Comparison of ENCODE assay signal across 16 cellular contexts in genomic region chr10:35854661-35855060, GRCh38.
"Had no signal": no experiment of that assay in that cellular context is flagged by ENCODE, and none has a peak within 500 bp of the region (broad histone marks: within the 10 kb centered on the region; RNA-seq: fewer than 3 reads in every experiment).

No MANE protein-coding gene starts in this region.

- H3K27ac ChIP-seq: coronary artery, hepatocyte, uterus had no signal

- H3K9me3 ChIP-seq: uterus had no signal

- ATAC-seq: left ventricle myocardium superior; natural killer cell; stimulated activated naive B cell treated with anti-CD40 and anti-IgM and Interleukin-4, amounts not matched to agents 10 μg/mL and 1 μg/mL and 100 μg/mL, for 72 hours had no signal

- H2AFZ ChIP-seq: hepatocyte had no signal

- H3K4me1 ChIP-seq: uterus had no signal

- H3K27me3 ChIP-seq: hepatocyte, uterus had no signal

- H3K4me3 ChIP-seq: coronary artery, hepatocyte, uterus had no signal

- H3K4me2 ChIP-seq: hepatocyte had no signal

- H3K36me3 ChIP-seq: uterus had no signal

- DNase-seq: activated CD4-positive, alpha-beta T cell treated with anti-CD3 and anti-CD28 coated beads for 4 hours; activated CD4-positive, alpha-beta T cell treated with anti-CD3 and anti-CD28 coated beads, Interleukin-2, amount 50 U/mL, for 48 hours; activated CD4-positive, CD25-positive, alpha-beta regulatory T cell; activated naive CD4-positive, alpha-beta T cell treated with Interleukin-2 at 50 U/mL for 16 hours; activated naive CD8-positive, alpha-beta T cell treated with anti-CD3 and anti-CD28 coated beads for 36 hours; activated T-cell treated with anti-CD3 and anti-CD28 coated beads, Interleukin-2, amount 50 U/mL, for 48 hours; amygdala; glutamatergic neuron; left ventricle myocardium superior; natural killer cell; stimulated activated CD4-positive, alpha-beta T cell treated with anti-CD3 and anti-CD28 coated beads, Interleukin-2, amount 100 ng/mL, for 48 hours; stimulated activated CD8-positive, alpha-beta memory T cell treated with anti-CD3 and anti-CD28 coated beads, Interleukin-4, amount 100 ng/mL, for 48 hours; stimulated activated naive B cell treated with anti-CD40 and anti-IgM and Interleukin-4, amounts not matched to agents 10 μg/mL and 1 μg/mL and 100 μg/mL, for 72 hours; uterus had no signal

- H3K79me2 ChIP-seq: hepatocyte had no signal
